ENCODE assay signal across 14 cellular contexts in the genomic region with DNA sequence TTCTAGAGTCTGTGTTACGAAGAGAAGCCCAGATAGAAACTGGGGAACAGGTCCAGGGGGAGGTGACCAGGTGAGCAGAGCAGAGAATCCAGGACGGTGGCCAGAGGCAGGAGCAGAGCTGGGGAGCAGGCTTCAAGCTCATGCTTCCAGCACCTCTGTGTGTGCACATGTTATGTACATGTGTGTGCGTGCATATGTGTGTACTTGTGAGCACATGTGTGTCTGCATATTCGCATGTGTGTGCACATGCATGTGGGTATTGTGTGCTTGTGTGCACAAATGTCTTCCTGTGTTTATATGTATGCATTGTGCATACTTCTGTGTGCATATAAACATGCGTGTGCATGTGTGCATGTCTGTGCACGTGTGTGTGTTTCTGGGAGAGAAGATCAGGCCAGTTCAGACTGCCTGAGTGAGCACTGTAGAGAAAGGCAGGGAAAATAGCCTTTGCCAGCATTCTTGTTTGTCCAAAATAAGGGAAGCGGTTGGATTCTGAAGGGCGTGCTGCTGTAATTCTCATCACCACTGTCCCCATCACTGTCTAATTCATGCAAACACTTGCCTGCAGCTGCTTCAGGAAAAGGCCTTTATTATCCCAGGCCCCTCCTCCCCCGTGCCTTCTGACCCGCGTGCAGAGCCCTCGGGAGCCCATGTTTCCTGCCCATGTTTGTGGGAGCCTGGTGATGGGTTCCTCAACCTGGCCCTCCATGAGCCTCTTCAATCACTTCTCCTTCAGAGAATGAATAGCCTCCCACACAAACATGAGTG.
DNase-seq lines count a peak whose midpoint lies in the region; ATAC-seq, FAIRE-seq and TF ChIP-seq lines count a peak whose summit lies in the region.
"Had no signal": no experiment of that assay in that cellular context is flagged by ENCODE, and none has a peak within 500 bp of the region (broad histone marks: within the 10 kb centered on the region; RNA-seq: fewer than 3 reads in every experiment).

No MANE protein-coding gene starts in this region.

- WGBS in H9 (ENCODE audit: extremely low coverage, insufficient read length, low lambda C conversion rate): no CpG with 5 or more reads among the region's 12 CpGs

- no peak overlapping the region for H4K8ac ChIP-seq in H9 (replicated peaks; ENCODE audit: insufficient read length, low read depth, low read length)

- H3K4me3 ChIP-seq in BLaER1 treated with 17β-estradiol and CSF1 and Interleukin-3, amounts not matched to agents 10 nM and 100 nM: no peak overlapping the region
- H3K4me3 ChIP-seq in bronchial epithelial cell (ENCODE audit: low read depth, low read length): no peak overlapping the region

- H3K23ac ChIP-seq in H9 (ENCODE audit: insufficient read length, low read depth, low read length): no peak overlapping the region

- H2AK5ac ChIP-seq in H9 (ENCODE audit: insufficient read length, low read length): no peak overlapping the region

- H3K36me3 Mint-ChIP-seq in activated T-cell treated with anti-CD3 and anti-CD28 coated beads, Interleukin-2, amount 50 U/mL, for 72 hours (ENCODE audit: insufficient read depth in 2 of 2): no peaks in the 10 kb centered on the region
- H3K36me3 Mint-ChIP-seq in H9 (ENCODE audit: insufficient read depth in 1 of 3, low read depth in 3 of 3): no peaks in the 10 kb centered on the region

- no peak overlapping the region for H3K9ac ChIP-seq in BLaER1 treated with 17β-estradiol and CSF1 and Interleukin-3, amounts not matched to agents 10 nM and 100 nM
- no peak overlapping the region for H3K9ac ChIP-seq in H9 (ENCODE audit: extremely low read depth, insufficient read length, low read length)

- H3K4me3 Mint-ChIP-seq in activated T-cell treated with anti-CD3 and anti-CD28 coated beads, Interleukin-2, amount 50 U/mL, for 72 hours: no peak overlapping the region
- no peak overlapping the region for H3K4me3 Mint-ChIP-seq in H9

- no peak overlapping the region for H3K27ac Mint-ChIP-seq in activated T-cell treated with anti-CD3 and anti-CD28 coated beads, Interleukin-2, amount 50 U/mL, for 72 hours
- peak overlapping the region in 1 of 3 experiments; percentile 28; a peak in 1 of 7 replicates for H3K27ac Mint-ChIP-seq in H9

- no peaks in the 10 kb centered on the region for H3K27me3 ChIP-seq in BLaER1 treated with 17β-estradiol and CSF1 and Interleukin-3, amounts not matched to agents 10 nM and 100 nM
- H3K27me3 ChIP-seq in bronchial epithelial cell (ENCODE audit: control insufficient read depth, insufficient read depth, low read length) (no peaks in the 10 kb centered on the region), H9 (ENCODE audit: insufficient read depth, low read length) (no peaks in the 10 kb centered on the region)

- no peaks in the 10 kb centered on the region for H3K79me1 ChIP-seq in H9 (ENCODE audit: insufficient read depth, low read depth, low read length, poor library complexity, severe bottlenecking)

- H2BK120ac ChIP-seq in H9 (ENCODE audit: low read depth, low read length, poor library complexity, severe bottlenecking): no peak overlapping the region

- no peak overlapping the region for H2BK20ac ChIP-seq in H9 (ENCODE audit: low read depth, low read length, poor library complexity, severe bottlenecking)

- no peaks in the 10 kb centered on the region for H3K9me3 ChIP-seq in BLaER1 treated with 17β-estradiol and CSF1 and Interleukin-3, amounts not matched to agents 10 nM and 100 nM (replicated peaks in 1 of 11)
- no peaks in the 10 kb centered on the region for H3K9me3 ChIP-seq in H9 (ENCODE audit: control insufficient read depth, low read depth, low read length)

- H3K36me3 ChIP-seq in BLaER1 treated with 17β-estradiol and CSF1 and Interleukin-3, amounts not matched to agents 10 nM and 100 nM: no peaks in the 10 kb centered on the region
- no peaks in the 10 kb centered on the region for H3K36me3 ChIP-seq in bronchial epithelial cell (ENCODE audit: control insufficient read depth, insufficient read depth, low read length)

- H2BK5ac ChIP-seq in H9 (ENCODE audit: insufficient read length, low read length): no peak overlapping the region

- no peaks in the 10 kb centered on the region for H3K79me2 ChIP-seq in H9 (ENCODE audit: insufficient read depth, low read length)

- intact Hi-C loops in posterior vena cava (cut with DNase I): no loop called here

- H3T11ph ChIP-seq in H9 (ENCODE audit: low read length): no peak overlapping the region

- no peak overlapping the region for H3K56ac ChIP-seq in H9 (ENCODE audit: insufficient read length, low read depth, low read length)

- DNase-seq in bronchial epithelial cell (ENCODE audit: low read depth) (no peak), left kidney (ENCODE audit: low read depth, low spot score) (peak; percentile 65), posterior vena cava (ENCODE audit: low spot score) (peak; percentile 36), H9 (no peak), NCI-H2107 (lab: John Stamatoyannopoulos, UW) (no peak)
- DNase-seq in activated T-cell treated with anti-CD3 and anti-CD28 coated beads, Interleukin-2, amount 50 U/mL, for 72 hours: no peak
- DNase-seq: COR-L47, DMS153, H7, IMR-90, Kasumi-1, NCI-H1930 had no signal

- no peak overlapping the region for H2AFZ ChIP-seq in H9 (ENCODE audit: low read length)

- no peak overlapping the region for H2BK12ac ChIP-seq in H9 (ENCODE audit: insufficient read length, low read depth, low read length)

- peaks cover 7% of the 10 kb centered on the region for H3K27me3 Mint-ChIP-seq in activated T-cell treated with anti-CD3 and anti-CD28 coated beads, Interleukin-2, amount 50 U/mL, for 72 hours (ENCODE audit: low read depth)
- peaks cover 1% of the 10 kb centered on the region; the same call in 1 of the 2 replicates for H3K27me3 Mint-ChIP-seq in H9 (ENCODE audit: low read depth)

- H2BK15ac ChIP-seq in H9 (ENCODE audit: low read depth, low read length): no peak overlapping the region

- H3K23me2 ChIP-seq in H9 (ENCODE audit: insufficient read length, low read depth, low read length, poor library complexity, severe bottlenecking): no peaks in the 10 kb centered on the region

- H3K4ac ChIP-seq in H9 (ENCODE audit: low read depth, low read length): no peak overlapping the region

- H4K91ac ChIP-seq in H9 (ENCODE audit: insufficient read length, low read depth, low read length): no peak overlapping the region

- H3K9me3 Mint-ChIP-seq in activated T-cell treated with anti-CD3 and anti-CD28 coated beads, Interleukin-2, amount 50 U/mL, for 72 hours: no peaks in the 10 kb centered on the region
- H3K9me3 Mint-ChIP-seq in H9: no peaks in the 10 kb centered on the region

- no peak for ATAC-seq in activated T-cell treated with anti-CD3 and anti-CD28 coated beads, Interleukin-2, amount 50 U/mL, for 72 hours (replicated peaks in 1 of 2)

- no peaks in the 10 kb centered on the region for H3K4me1 Mint-ChIP-seq in activated T-cell treated with anti-CD3 and anti-CD28 coated beads, Interleukin-2, amount 50 U/mL, for 72 hours (ENCODE audit: low read depth)
- peaks cover 8 to 25% of the 10 kb centered on the region in 2 experiments for H3K4me1 Mint-ChIP-seq in H9

- peaks cover 6 to 34% (median 25%) of the 10 kb centered on the region in 10 experiments for H3K4me1 ChIP-seq in BLaER1 treated with 17β-estradiol and CSF1 and Interleukin-3, amounts not matched to agents 10 nM and 100 nM
- H3K4me1 ChIP-seq in H9 (ENCODE audit: insufficient read depth, low read length): no peaks in the 10 kb centered on the region

- no peak overlapping the region for H3K18ac ChIP-seq in H9 (ENCODE audit: insufficient read length, low read depth, low read length)

- FAIRE-seq in bronchial epithelial cell (lab: Jason Lieb, UNC): peak; percentile 98

- peak overlapping the region in 9 of 11 experiments; percentile 9 to 63 (median 44); a peak in 14 of 22 replicates for H3K4me2 ChIP-seq in BLaER1 treated with 17β-estradiol and CSF1 and Interleukin-3, amounts not matched to agents 10 nM and 100 nM
- no peak overlapping the region for H3K4me2 ChIP-seq in H9 (ENCODE audit: insufficient read depth, insufficient read length, low read length)

- H3K27ac ChIP-seq in BLaER1 treated with 17β-estradiol and CSF1 and Interleukin-3, amounts not matched to agents 10 nM and 100 nM: no peak overlapping the region
- no peak overlapping the region for H3K27ac ChIP-seq in H9 (ENCODE audit: insufficient read length, low read depth, low read length)
- H3K27ac ChIP-seq: C4-2B had no signal

- TF ChIP-seq CTCF in bronchial epithelial cell (IDR thresholded peaks at IDR 0.05; ENCODE audit: insufficient read depth, low read length, severe bottlenecking) (no peak), H9 (conservative IDR thresholded peaks at IDR 0.05) (no peak)

- H4K20me1 ChIP-seq in BLaER1 treated with 17β-estradiol and CSF1 and Interleukin-3, amounts not matched to agents 10 nM and 100 nM: peaks cover 0 to 15% (median 0%) of the 10 kb centered on the region in 11 experiments; a peak in 1 of 22 replicates
- H4K20me1 ChIP-seq in H9 (ENCODE audit: control insufficient read depth, insufficient read depth, insufficient read length): no peaks in the 10 kb centered on the region

- H3K14ac ChIP-seq in H9 (ENCODE audit: insufficient read depth, low read length): no peak overlapping the region

- no peak overlapping the region for H4K5ac ChIP-seq in H9 (ENCODE audit: insufficient read length, low read depth, low read length)

Comparison
In these comparisons a context has a peak if more than half of its experiments do, and no peak if none do; other contexts are left out.
1. DNase-seq: peak in left kidney (single experiment) and posterior vena cava (single experiment); none in bronchial epithelial cell (single experiment), activated T-cell treated with anti-CD3 and anti-CD28 coated beads, Interleukin-2, amount 50 U/mL, for 72 hours (0 of 2), H9 (single experiment) and NCI-H2107 (single experiment).